1 cellular context compared by ENCODE assay signal in genomic region chr15:83844742-83845141, GRCh38.
TF ChIP-seq lines count a peak whose summit lies in the region.

No MANE protein-coding gene starts in this region.

TF ChIP-seq in IMR-90, 13 proteins besides CTCF, POLR2A, EP300 and RAD21:
- TF ChIP-seq RFX5 (IDR thresholded peaks at IDR 0.05; ENCODE audit: low read depth, low read length), result no peak
- TF ChIP-seq CEBPB (IDR thresholded peaks at IDR 0.05; ENCODE audit: low read depth, low read length), result peak; percentile 44
TF ChIP-seq in IMR-90: peak in this region for 1.
